Comparison of ENCODE assay signal across 27 cellular contexts in the genomic region with DNA sequence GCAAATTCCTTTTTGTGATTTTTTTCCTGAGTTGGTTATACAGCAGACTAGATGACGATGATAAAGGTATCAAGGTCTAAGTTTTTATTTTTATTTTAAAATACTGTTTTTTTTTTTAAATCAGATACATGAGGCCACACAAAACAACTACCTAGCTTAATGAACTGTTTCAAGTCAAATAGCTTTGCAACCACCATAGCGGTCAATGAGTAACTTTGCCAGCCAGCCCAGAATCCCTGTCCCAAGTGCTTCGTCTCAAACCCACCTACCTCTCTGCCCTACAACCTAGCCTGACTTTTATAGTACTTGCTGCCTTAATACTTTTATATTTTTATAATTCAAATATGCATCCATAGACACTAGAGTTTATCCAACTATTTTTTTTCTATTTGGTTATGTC.
"Had no signal": no experiment of that assay in that cellular context is flagged by ENCODE, and none has a peak within 500 bp of the region (broad histone marks: within the 10 kb centered on the region; RNA-seq: fewer than 3 reads in every experiment).

No MANE protein-coding gene starts in this region.

- H3K36me3 ChIP-seq: brain microvascular endothelial cell, gastrocnemius medialis, heart left ventricle had no signal

- H3K27me3 Mint-ChIP-seq: activated CD4-positive, alpha-beta memory T cell treated with anti-CD3 and anti-CD28 coated beads for 36 hours; activated CD4-positive, alpha-beta T cell treated with anti-CD3 and anti-CD28 coated beads for 36 hours; activated CD4-positive, alpha-beta T cell treated with anti-CD3 and anti-CD28 coated beads, Interleukin-2, amount 10 ng/mL, durations not matched to agents 24 days and 14 days; activated naive CD8-positive, alpha-beta T cell; activated T-helper 17 cell treated with anti-CD3 and anti-CD28 coated beads, Interleukin-2, amount 50 U/mL, for 72 hours; central memory CD8-positive, alpha-beta T cell; dendritic cell treated with granulocyte-macrophage colony-stimulating factor and Interleukin-4, amounts not matched to agents 40 ng/mL and 50 ng/mL, for 4 days had no signal

- H3K27ac ChIP-seq: brain microvascular endothelial cell, coronary artery, dorsolateral prefrontal cortex, foreskin keratinocyte, gastrocnemius medialis, heart left ventricle had no signal

- ATAC-seq: activated CD4-positive, alpha-beta T cell treated with anti-CD3 and anti-CD28 coated beads for 36 hours; activated T-cell treated with anti-CD3 and anti-CD28 coated beads, Interleukin-2, amount 50 U/mL, for 4 hours; activated T-helper 17 cell treated with anti-CD3 and anti-CD28 coated beads, Interleukin-2, amount 50 U/mL, for 72 hours; esophagus mucosa; foreskin keratinocyte; gastrocnemius medialis; heart left ventricle had no signal

- DNase-seq: activated CD4-positive, alpha-beta memory T cell treated with anti-CD3 and anti-CD28 coated beads for 36 hours; activated CD4-positive, alpha-beta T cell treated with anti-CD3 and anti-CD28 coated beads for 36 hours; activated CD4-positive, alpha-beta T cell treated with anti-CD3 and anti-CD28 coated beads, Interleukin-2, amount 10 ng/mL, durations not matched to agents 24 days and 14 days; activated CD4-positive, CD25-positive, alpha-beta regulatory T cell; activated CD4-positive, CD25-positive, alpha-beta regulatory T cell treated with anti-CD3 and anti-CD28 coated beads, Interleukin-2, amount 50 U/mL, for 72 hours; activated effector memory CD4-positive, alpha-beta T cell treated with Interleukin-2 at 50 U/mL for 16 hours; activated gamma-delta T cell treated with Interleukin-2 at 50 U/mL for 16 hours; activated naive CD4-positive, alpha-beta T cell treated with anti-CD3 and anti-CD28 coated beads, Interleukin-2, amount 50 U/mL, for 16 hours; activated naive CD4-positive, alpha-beta T cell treated with Interleukin-2 at 50 U/mL for 16 hours; activated T-cell treated with anti-CD3 and anti-CD28 coated beads, Interleukin-2, amount 50 U/mL, for 4 hours; amniotic stem cell; anterior cingulate cortex; brain microvascular endothelial cell; dorsolateral prefrontal cortex; effector memory CD4-positive, alpha-beta T cell; endodermal cell; foreskin keratinocyte; gastrocnemius medialis; glutamatergic neuron; heart left ventricle; T-helper 2 cell had no signal

- H3K27me3 ChIP-seq: brain microvascular endothelial cell, dorsolateral prefrontal cortex, foreskin keratinocyte, gastrocnemius medialis, heart left ventricle had no signal

- H3K9me3 ChIP-seq: gastrocnemius medialis, heart left ventricle had no signal

- H3K4me3 Mint-ChIP-seq: activated CD4-positive, alpha-beta memory T cell treated with anti-CD3 and anti-CD28 coated beads for 36 hours; activated CD4-positive, alpha-beta T cell treated with anti-CD3 and anti-CD28 coated beads for 36 hours; activated CD4-positive, alpha-beta T cell treated with anti-CD3 and anti-CD28 coated beads, Interleukin-2, amount 10 ng/mL, durations not matched to agents 24 days and 14 days; activated naive CD8-positive, alpha-beta T cell; activated T-cell treated with anti-CD3 and anti-CD28 coated beads, Interleukin-2, amount 50 U/mL, for 4 hours; activated T-helper 17 cell treated with anti-CD3 and anti-CD28 coated beads, Interleukin-2, amount 50 U/mL, for 72 hours; central memory CD8-positive, alpha-beta T cell; dendritic cell treated with granulocyte-macrophage colony-stimulating factor and Interleukin-4, amounts not matched to agents 40 ng/mL and 50 ng/mL, for 4 days; endodermal cell had no signal

- H3K4me1 ChIP-seq: foreskin keratinocyte, gastrocnemius medialis, heart left ventricle had no signal

- H3K27ac Mint-ChIP-seq: activated CD4-positive, alpha-beta memory T cell treated with anti-CD3 and anti-CD28 coated beads for 36 hours; activated CD4-positive, alpha-beta T cell treated with anti-CD3 and anti-CD28 coated beads for 36 hours; activated CD4-positive, alpha-beta T cell treated with anti-CD3 and anti-CD28 coated beads, Interleukin-2, amount 10 ng/mL, durations not matched to agents 24 days and 14 days; activated naive CD8-positive, alpha-beta T cell; activated T-helper 17 cell treated with anti-CD3 and anti-CD28 coated beads, Interleukin-2, amount 50 U/mL, for 72 hours; dendritic cell treated with granulocyte-macrophage colony-stimulating factor and Interleukin-4, amounts not matched to agents 40 ng/mL and 50 ng/mL, for 4 days; endodermal cell had no signal

- H3K9me3 Mint-ChIP-seq: activated CD4-positive, alpha-beta T cell treated with anti-CD3 and anti-CD28 coated beads, Interleukin-2, amount 10 ng/mL, durations not matched to agents 24 days and 14 days; activated T-helper 17 cell treated with anti-CD3 and anti-CD28 coated beads, Interleukin-2, amount 50 U/mL, for 72 hours; dendritic cell treated with granulocyte-macrophage colony-stimulating factor and Interleukin-4, amounts not matched to agents 40 ng/mL and 50 ng/mL, for 4 days; endodermal cell had no signal

- H3K4me1 Mint-ChIP-seq: activated CD4-positive, alpha-beta T cell treated with anti-CD3 and anti-CD28 coated beads for 36 hours; activated CD4-positive, alpha-beta T cell treated with anti-CD3 and anti-CD28 coated beads, Interleukin-2, amount 10 ng/mL, durations not matched to agents 24 days and 14 days; activated T-helper 17 cell treated with anti-CD3 and anti-CD28 coated beads, Interleukin-2, amount 50 U/mL, for 72 hours; central memory CD8-positive, alpha-beta T cell; endodermal cell had no signal

- H3K4me3 ChIP-seq: coronary artery, dorsolateral prefrontal cortex, gastrocnemius medialis, heart left ventricle had no signal

- H3K36me3 Mint-ChIP-seq: activated CD4-positive, alpha-beta memory T cell treated with anti-CD3 and anti-CD28 coated beads for 36 hours; activated naive CD8-positive, alpha-beta T cell had no signal
